ENCODE assay signal across 10 cellular contexts in genomic region chr21:35217504-35218060, GRCh38.
DNase-seq lines count a peak whose midpoint lies in the region; ATAC-seq and TF ChIP-seq lines count a peak whose summit lies in the region.
"Had no signal": no experiment of that assay in that cellular context is flagged by ENCODE, and none has a peak within 500 bp of the region (broad histone marks: within the 10 kb centered on the region; RNA-seq: fewer than 3 reads in every experiment).

No MANE protein-coding gene starts in this region.

- no peak for TF ChIP-seq CTCF in left lung (IDR thresholded peaks at IDR 0.05)
- no peak for TF ChIP-seq CTCF in sigmoid colon (IDR thresholded peaks at IDR 0.05)
- no peak for TF ChIP-seq CTCF in CD14-positive monocyte (IDR thresholded peaks at IDR 0.05)

- POLR2A ChIA-PET in HEK293T (lab: Yijun Ruan, JAX), result no interaction called here

- DNase-seq in DMS53 treated with DMSO at 0.1 percent for 48 hours (lab: John Stamatoyannopoulos, UW; ENCODE audit: unreplicated experiment) (peak; percentile 54), left lung (peak in 1 of 2 donors; percentile 39), sigmoid colon (no peak), CD14-positive monocyte (ENCODE audit: low spot score) (no peak), HEK293T (ENCODE audit: extremely low spot score) (no peak), sciatic nerve (ENCODE audit: low spot score) (no peak)
- DNase-seq: dermis blood vessel endothelial cell, naive B cell had no signal

- no peak overlapping the region for H3K9ac ChIP-seq in HUES6 (ENCODE audit: low read length)

- TF ChIP-seq EP300 in sigmoid colon (IDR thresholded peaks at IDR 0.05), result no peak

- H3K9me3 ChIP-seq in HUES6 (ENCODE audit: control insufficient read depth, insufficient read depth, low read depth, low read length), result no peaks in the 10 kb centered on the region
- H3K9me3 ChIP-seq in left lung, result no peaks in the 10 kb centered on the region
- no peaks in the 10 kb centered on the region for H3K9me3 ChIP-seq in sigmoid colon

- no peak overlapping the region for H3K4me3 Mint-ChIP-seq in activated naive CD8-positive, alpha-beta T cell
- H3K4me3 Mint-ChIP-seq in CD14-positive monocyte, result no peak overlapping the region
- H3K4me3 Mint-ChIP-seq: naive B cell had no signal

- ATAC-seq in left lung (peak; percentile 84), sciatic nerve (no peak)

- H3K27me3 ChIP-seq in HUES6 (ENCODE audit: control insufficient read depth, insufficient read depth, low read length) (no peaks in the 10 kb centered on the region), left lung (no peaks in the 10 kb centered on the region), sigmoid colon (no peaks in the 10 kb centered on the region)

- intact Hi-C loops in left lung (cut with DNase I) (no loop called here), sigmoid colon (cut with DNase I) (no loop called here), CD14-positive monocyte (cut with micrococcal nuclease) (no loop called here), sciatic nerve (cut with DNase I) (no loop called here)

- H3K4me1 ChIP-seq in HUES6 (ENCODE audit: control insufficient read depth, insufficient read depth, low read length), result peaks cover 12% of the 10 kb centered on the region
- H3K4me1 ChIP-seq in left lung, result peaks cover 0 to 5% of the 10 kb centered on the region in 2 donors
- no peaks in the 10 kb centered on the region for H3K4me1 ChIP-seq in sigmoid colon

- no peaks in the 10 kb centered on the region for H3K9me3 Mint-ChIP-seq in activated naive CD8-positive, alpha-beta T cell (ENCODE audit: low read depth)
- H3K9me3 Mint-ChIP-seq in CD14-positive monocyte, result peaks cover 0 to 3% (median 0%) of the 10 kb centered on the region in 7 donors
- H3K9me3 Mint-ChIP-seq: naive B cell had no signal

- H3K4me3 ChIP-seq in HUES6 (ENCODE audit: low read depth, low read length), result no peak overlapping the region
- no peak overlapping the region for H3K4me3 ChIP-seq in left lung
- H3K4me3 ChIP-seq in sigmoid colon, result no peak overlapping the region

- no peak for TF ChIP-seq POLR2A in sigmoid colon (IDR thresholded peaks at IDR 0.05)

- H3K36me3 ChIP-seq in HUES6 (ENCODE audit: control insufficient read depth, insufficient read depth, low read length), result no peaks in the 10 kb centered on the region
- H3K36me3 ChIP-seq in left lung, result no peaks in the 10 kb centered on the region
- no peaks in the 10 kb centered on the region for H3K36me3 ChIP-seq in sigmoid colon

- H3K27ac ChIP-seq in HUES6 (ENCODE audit: low read depth, low read length), result peak overlapping the region; percentile 21; the same call in 1 of the 2 replicates
- peak overlapping the region in 1 of 2 donors; percentile 37 for H3K27ac ChIP-seq in left lung
- H3K27ac ChIP-seq in sigmoid colon, result no peak overlapping the region

- CTCF ChIA-PET in HEK293T (lab: Yijun Ruan, JAX), result interaction anchor here (0.9 kb wide), 1 partner anchor 9 kb away, joined by 4 read pairs; no protein-coding TSS in a partner anchor

- peaks cover 3% of the 10 kb centered on the region for H3K36me3 Mint-ChIP-seq in activated naive CD8-positive, alpha-beta T cell
- no peaks in the 10 kb centered on the region for H3K36me3 Mint-ChIP-seq in CD14-positive monocyte
- H3K36me3 Mint-ChIP-seq: naive B cell had no signal

- peak overlapping the region; percentile 13 for H3K27ac Mint-ChIP-seq in activated naive CD8-positive, alpha-beta T cell
- no peak overlapping the region for H3K27ac Mint-ChIP-seq in CD14-positive monocyte
- H3K27ac Mint-ChIP-seq: naive B cell had no signal

- WGBS in sigmoid colon, 2 donors, result 96 to 99% methylated on average over 1 of the region's 1 CpG

- H3K27me3 Mint-ChIP-seq in activated naive CD8-positive, alpha-beta T cell, result peaks cover 2% of the 10 kb centered on the region
- H3K27me3 Mint-ChIP-seq in CD14-positive monocyte (ENCODE audit: low read depth in 3 of 3), result no peaks in the 10 kb centered on the region
- H3K27me3 Mint-ChIP-seq: naive B cell had no signal

- peaks cover 15% of the 10 kb centered on the region for H3K4me1 Mint-ChIP-seq in activated naive CD8-positive, alpha-beta T cell (ENCODE audit: low read depth)
- peaks cover 7% of the 10 kb centered on the region for H3K4me1 Mint-ChIP-seq in CD14-positive monocyte

TF ChIP-seq in HEK293T, 16 proteins besides CTCF, POLR2A, EP300 and RAD21:
- TF ChIP-seq CTBP1 (IDR thresholded peaks at IDR 0.05; ENCODE audit: borderline replicate concordance), result no peak
- TF ChIP-seq ELF4 (IDR thresholded peaks at IDR 0.05), result no peak
- no peak for TF ChIP-seq ZNF384 (IDR thresholded peaks at IDR 0.05)
- no peak for TF ChIP-seq HDGF (IDR thresholded peaks at IDR 0.05; ENCODE audit: borderline replicate concordance)
- no peak for TF ChIP-seq PKNOX1 (IDR thresholded peaks at IDR 0.05)
- TF ChIP-seq FOXK2 (IDR thresholded peaks at IDR 0.05), result no peak
- TF ChIP-seq BHLHE40 (IDR thresholded peaks at IDR 0.05; ENCODE audit: borderline replicate concordance), result no peak
- no peak for TF ChIP-seq TARDBP (IDR thresholded peaks at IDR 0.05)
- no peak for TF ChIP-seq FOXM1 (IDR thresholded peaks at IDR 0.05; ENCODE audit: borderline replicate concordance)
- TF ChIP-seq NFRKB (IDR thresholded peaks at IDR 0.05), result no peak
- no peak for TF ChIP-seq FOXA1 (IDR thresholded peaks at IDR 0.05)
- TF ChIP-seq ARNT (IDR thresholded peaks at IDR 0.05), result no peak
- no peak for TF ChIP-seq LEF1 (IDR thresholded peaks at IDR 0.05; ENCODE audit: borderline replicate concordance)
